12 cellular contexts compared by ENCODE assay signal in the genomic region with DNA sequence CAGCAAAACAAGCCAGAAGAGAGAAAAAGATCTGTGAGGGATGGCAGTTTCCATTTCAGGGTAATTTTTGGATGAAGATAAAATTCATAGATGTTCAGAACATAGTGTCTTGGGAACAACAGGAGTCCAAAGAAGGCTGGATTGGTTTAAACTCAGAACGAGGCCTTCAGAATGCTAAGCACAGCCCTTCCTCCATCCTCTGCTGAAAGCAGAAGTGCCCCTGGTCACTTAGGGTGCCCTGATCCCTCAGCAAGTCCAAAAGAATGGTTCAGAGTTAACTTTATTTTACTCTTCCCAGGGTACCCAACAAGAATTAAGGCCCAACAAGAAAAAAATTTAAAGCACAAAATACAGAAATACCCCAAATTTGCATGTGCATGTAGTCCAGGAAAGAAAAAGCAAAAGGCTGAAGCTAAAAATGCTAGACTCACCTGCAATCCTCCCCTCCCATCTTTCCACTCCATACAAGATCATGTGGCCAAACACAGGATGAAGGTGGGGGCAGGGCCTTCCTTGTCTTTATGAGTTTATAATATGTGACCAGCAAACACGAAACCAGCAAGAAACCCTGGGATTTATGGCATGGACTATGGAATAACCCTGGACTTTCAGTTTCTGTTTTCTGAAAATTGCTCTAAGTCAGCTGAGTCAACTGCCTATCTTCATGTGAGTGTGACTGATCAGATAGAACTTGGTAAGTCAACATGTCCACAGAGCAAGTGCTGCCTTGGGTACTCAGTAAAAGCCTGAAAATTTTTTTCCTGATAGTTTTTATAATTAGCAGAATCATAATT.
DNase-seq lines count a peak whose midpoint lies in the region; ATAC-seq and TF ChIP-seq lines count a peak whose summit lies in the region.
"Had no signal": no experiment of that assay in that cellular context is flagged by ENCODE, and none has a peak within 500 bp of the region (broad histone marks: within the 10 kb centered on the region; RNA-seq: fewer than 3 reads in every experiment).

No MANE protein-coding gene starts in this region.

- H3K27ac ChIP-seq in rectal smooth muscle tissue (ENCODE audit: low read depth, low read length) = peak overlapping the region; percentile 75
- no peak overlapping the region for H3K27ac ChIP-seq in WERI-Rb-1

- peaks cover 3% of the 10 kb centered on the region for H3K9me3 Mint-ChIP-seq in activated naive CD8-positive, alpha-beta T cell treated with anti-CD3 and anti-CD28 coated beads, Interleukin-2, amount 50 U/mL, for 24 hours

- H3K27me3 ChIP-seq in rectal smooth muscle tissue (ENCODE audit: control insufficient read depth, insufficient read depth, low read length) (no peaks in the 10 kb centered on the region), WERI-Rb-1 (ENCODE audit: insufficient read depth, low read depth, severe bottlenecking) (no peaks in the 10 kb centered on the region)

- H3K4me3 ChIP-seq in rectal smooth muscle tissue (ENCODE audit: low read length) (peak overlapping the region; percentile 10), WERI-Rb-1 (ENCODE audit: low read depth, low read length) (no peak overlapping the region)

- no peak overlapping the region for H3K9ac ChIP-seq in rectal smooth muscle tissue (ENCODE audit: low read length)

- peaks cover 32% of the 10 kb centered on the region for H3K4me1 ChIP-seq in rectal smooth muscle tissue (ENCODE audit: control insufficient read depth, insufficient read depth, low read length)

- no peak for ATAC-seq in activated naive CD8-positive, alpha-beta T cell treated with anti-CD3 and anti-CD28 coated beads, Interleukin-2, amount 50 U/mL, for 24 hours
- no peak for ATAC-seq in HG02840 (IDR thresholded peaks at IDR 0.05; ENCODE audit: low FRiP score, unreplicated experiment)
- ATAC-seq in GM21737 (IDR thresholded peaks at IDR 0.05; ENCODE audit: unreplicated experiment) = no peak
- ATAC-seq in HG03457 (IDR thresholded peaks at IDR 0.05; ENCODE audit: unreplicated experiment) = no peak

- no peak overlapping the region for H3K4me3 Mint-ChIP-seq in activated naive CD8-positive, alpha-beta T cell treated with anti-CD3 and anti-CD28 coated beads, Interleukin-2, amount 50 U/mL, for 24 hours

- no peaks in the 10 kb centered on the region for H3K27me3 Mint-ChIP-seq in activated naive CD8-positive, alpha-beta T cell treated with anti-CD3 and anti-CD28 coated beads, Interleukin-2, amount 50 U/mL, for 24 hours

- no peak for TF ChIP-seq CTCF in WERI-Rb-1 (IDR thresholded peaks at IDR 0.05; ENCODE audit: low read depth, low read length)

- no peaks in the 10 kb centered on the region for H3K9me3 ChIP-seq in WERI-Rb-1 (ENCODE audit: severe bottlenecking)

- peaks cover 55% of the 10 kb centered on the region for H3K4me1 Mint-ChIP-seq in activated naive CD8-positive, alpha-beta T cell treated with anti-CD3 and anti-CD28 coated beads, Interleukin-2, amount 50 U/mL, for 24 hours

- H3K36me3 Mint-ChIP-seq in activated naive CD8-positive, alpha-beta T cell treated with anti-CD3 and anti-CD28 coated beads, Interleukin-2, amount 50 U/mL, for 24 hours (ENCODE audit: low read depth) = peaks cover 69% of the 10 kb centered on the region

- DNase-seq in EL (peak; percentile 26), hepatic stellate cell (ENCODE audit: low spot score) (peak; percentile 47), WERI-Rb-1 (no peak)
- DNase-seq in activated naive CD8-positive, alpha-beta T cell treated with anti-CD3 and anti-CD28 coated beads, Interleukin-2, amount 50 U/mL, for 24 hours = no peak
- DNase-seq: DMS 273 treated with DMSO at 0.1 percent for 48 hours, KG1, NCI-H446 treated with DMSO at 0.1 percent for 48 hours, retina had no signal

- H3K27ac Mint-ChIP-seq in activated naive CD8-positive, alpha-beta T cell treated with anti-CD3 and anti-CD28 coated beads, Interleukin-2, amount 50 U/mL, for 24 hours = peak overlapping the region; percentile 65

- peaks cover 19% of the 10 kb centered on the region for H3K36me3 ChIP-seq in rectal smooth muscle tissue (ENCODE audit: control insufficient read depth, insufficient read depth, low read length)
- H3K36me3 ChIP-seq in WERI-Rb-1 = peaks cover 22% of the 10 kb centered on the region

Comparison
In these comparisons a context has a peak if more than half of its experiments do, and no peak if none do; other contexts are left out.
1. DNase-seq: peak in EL (single experiment) and hepatic stellate cell (single experiment); none in activated naive CD8-positive, alpha-beta T cell treated with anti-CD3 and anti-CD28 coated beads, Interleukin-2, amount 50 U/mL, for 24 hours (single experiment) and WERI-Rb-1 (single experiment).